In genomic region chr1:167704767-167705166, GRCh38 we compare ENCODE assay signal across 13 cellular contexts.
"Had no signal": no experiment of that assay in that cellular context is flagged by ENCODE, and none has a peak within 500 bp of the region (broad histone marks: within the 10 kb centered on the region; RNA-seq: fewer than 3 reads in every experiment).

No MANE protein-coding gene starts in this region.

- H3K9me3 ChIP-seq: esophagus squamous epithelium had no signal

- H3K27ac Mint-ChIP-seq: stimulated activated naive B cell treated with anti-CD40 and anti-IgM and Interleukin-4, amounts not matched to agents 10 μg/mL and 1 μg/mL and 100 μg/mL, for 72 hours; type B pancreatic cell had no signal

- H3K36me3 Mint-ChIP-seq: type B pancreatic cell had no signal

- H3K36me3 ChIP-seq: esophagus squamous epithelium had no signal

- H3K27ac ChIP-seq: esophagus squamous epithelium, parathyroid adenoma had no signal

- H3K4me3 Mint-ChIP-seq: neural crest cell; stimulated activated naive B cell treated with anti-CD40 and anti-IgM and Interleukin-4, amounts not matched to agents 10 μg/mL and 1 μg/mL and 100 μg/mL, for 72 hours; type B pancreatic cell had no signal

- H3K9ac ChIP-seq: parathyroid adenoma had no signal

- H3K79me2 ChIP-seq: parathyroid adenoma had no signal

- H3K4me3 ChIP-seq: esophagus squamous epithelium had no signal

- H3K9me3 Mint-ChIP-seq: neural crest cell; stimulated activated naive B cell treated with anti-CD40 and anti-IgM and Interleukin-4, amounts not matched to agents 10 μg/mL and 1 μg/mL and 100 μg/mL, for 72 hours; type B pancreatic cell had no signal

- ATAC-seq: left lobe of liver; stimulated activated naive B cell treated with anti-CD40 and anti-IgM and Interleukin-4, amounts not matched to agents 10 μg/mL and 1 μg/mL and 100 μg/mL, for 72 hours had no signal

- H3K27me3 Mint-ChIP-seq: stimulated activated naive B cell treated with anti-CD40 and anti-IgM and Interleukin-4, amounts not matched to agents 10 μg/mL and 1 μg/mL and 100 μg/mL, for 72 hours had no signal

- DNase-seq: activated CD4-positive, alpha-beta T cell treated with anti-CD3 and anti-CD28 coated beads, Interleukin-2, amount 50 U/mL, for 4 hours; activated CD8-positive, alpha-beta memory T cell treated with anti-CD3 and anti-CD28 coated beads, Interleukin-2, amount 50 U/mL, for 4 hours; activated naive CD4-positive, alpha-beta T cell treated with anti-CD3 and anti-CD28 coated beads, Interleukin-2, amount 50 U/mL, for 16 hours; aorta; esophagus squamous epithelium; foreskin fibroblast; islet precursor cell; SHP77 treated with DMSO at 0.1 percent for 48 hours; stimulated activated naive B cell treated with anti-CD40 and anti-IgM and Interleukin-4, amounts not matched to agents 10 μg/mL and 1 μg/mL and 100 μg/mL, for 72 hours had no signal

- H3K4me1 ChIP-seq: esophagus squamous epithelium, parathyroid adenoma had no signal
